Comparison of ENCODE assay signal across 20 cellular contexts in genomic region chr2:60252581-60253170, GRCh38.
"Had no signal": no experiment of that assay in that cellular context is flagged by ENCODE, and none has a peak within 500 bp of the region (broad histone marks: within the 10 kb centered on the region; RNA-seq: fewer than 3 reads in every experiment).

No MANE protein-coding gene starts in this region.

- H3K36me3 ChIP-seq: heart right ventricle had no signal

- H3K4me1 ChIP-seq: parathyroid adenoma, psoas muscle had no signal

- H3K4me3 ChIP-seq: coronary artery, heart right ventricle, lung, psoas muscle had no signal

- H3K36me3 Mint-ChIP-seq: naive thymus-derived CD4-positive, alpha-beta T cell; stimulated activated naive B cell treated with anti-CD40 and anti-IgM and Interleukin-4, amounts not matched to agents 10 μg/mL and 1 μg/mL and 100 μg/mL, for 72 hours had no signal

- H3K27me3 ChIP-seq: heart right ventricle had no signal

- H3K9me3 Mint-ChIP-seq: endodermal cell; naive thymus-derived CD4-positive, alpha-beta T cell; nephron progenitor cell; stimulated activated naive B cell treated with anti-CD40 and anti-IgM and Interleukin-4, amounts not matched to agents 10 μg/mL and 1 μg/mL and 100 μg/mL, for 72 hours; stimulated activated naive CD8-positive, alpha-beta T cell treated with anti-CD3 and anti-CD28 coated beads, Interleukin-15, amount 100 ng/mL, for 72 hours had no signal

- H3K9me3 ChIP-seq: heart right ventricle, psoas muscle had no signal

- ATAC-seq: heart right ventricle; left ventricle myocardium superior; naive thymus-derived CD4-positive, alpha-beta T cell; psoas muscle; sciatic nerve; stimulated activated naive B cell treated with anti-CD40 and anti-IgM and Interleukin-4, amounts not matched to agents 10 μg/mL and 1 μg/mL and 100 μg/mL, for 72 hours; stimulated activated naive CD8-positive, alpha-beta T cell treated with anti-CD3 and anti-CD28 coated beads, Interleukin-15, amount 100 ng/mL, for 72 hours had no signal

- DNase-seq: effector CD4-positive, alpha-beta T cell; endodermal cell; erythroblast; heart right ventricle; left cardiac atrium; left ventricle myocardium superior; mesendoderm; naive thymus-derived CD4-positive, alpha-beta T cell; nephron progenitor cell; psoas muscle; retina; stimulated activated CD4-positive, alpha-beta T cell treated with anti-CD3 and anti-CD28 coated beads, Interleukin-2, amount 100 ng/mL, for 24 hours; stimulated activated CD4-positive, alpha-beta T cell treated with anti-CD3 and anti-CD28 coated beads, Interleukin-4, amount 100 ng/mL, for 4 hours; stimulated activated naive B cell treated with anti-CD40 and anti-IgM and Interleukin-4, amounts not matched to agents 10 μg/mL and 1 μg/mL and 100 μg/mL, for 72 hours; stimulated activated naive CD8-positive, alpha-beta T cell treated with anti-CD3 and anti-CD28 coated beads, Interleukin-15, amount 100 ng/mL, for 72 hours; trophoblast cell had no signal

- H3K4me3 Mint-ChIP-seq: endodermal cell; naive thymus-derived CD4-positive, alpha-beta T cell; nephron progenitor cell; stimulated activated naive B cell treated with anti-CD40 and anti-IgM and Interleukin-4, amounts not matched to agents 10 μg/mL and 1 μg/mL and 100 μg/mL, for 72 hours; stimulated activated naive CD8-positive, alpha-beta T cell treated with anti-CD3 and anti-CD28 coated beads, Interleukin-15, amount 100 ng/mL, for 72 hours had no signal

- H3K27ac ChIP-seq: coronary artery, heart right ventricle, parathyroid adenoma, psoas muscle had no signal

- H3K4me1 Mint-ChIP-seq: endodermal cell; naive thymus-derived CD4-positive, alpha-beta T cell; stimulated activated naive CD8-positive, alpha-beta T cell treated with anti-CD3 and anti-CD28 coated beads, Interleukin-15, amount 100 ng/mL, for 72 hours had no signal

- H3K27me3 Mint-ChIP-seq: naive thymus-derived CD4-positive, alpha-beta T cell; stimulated activated naive B cell treated with anti-CD40 and anti-IgM and Interleukin-4, amounts not matched to agents 10 μg/mL and 1 μg/mL and 100 μg/mL, for 72 hours; stimulated activated naive CD8-positive, alpha-beta T cell treated with anti-CD3 and anti-CD28 coated beads, Interleukin-15, amount 100 ng/mL, for 72 hours had no signal
